Comparison of ENCODE assay signal across 16 cellular contexts in the genomic region with DNA sequence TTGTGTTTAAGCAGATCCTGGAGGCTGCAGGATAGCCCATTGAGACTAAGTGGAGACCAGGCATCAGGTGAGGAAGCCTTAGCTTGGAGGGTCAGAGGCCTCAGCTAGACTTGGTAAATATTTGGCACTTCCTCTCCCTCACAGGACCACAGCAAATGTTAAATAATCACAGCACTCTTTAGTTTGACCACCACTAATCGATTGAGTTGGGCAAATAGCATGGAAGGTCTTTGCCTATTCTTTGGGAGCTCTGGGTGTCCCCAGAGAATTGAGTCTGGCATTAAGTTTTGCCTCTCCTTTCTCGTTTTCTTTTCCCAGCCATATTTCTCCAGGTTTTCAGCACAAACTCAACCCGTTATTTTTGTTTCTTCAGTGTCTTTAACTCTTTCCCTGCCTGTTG.
DNase-seq lines count a peak whose midpoint lies in the region; ATAC-seq and TF ChIP-seq lines count a peak whose summit lies in the region.
"Had no signal": no experiment of that assay in that cellular context is flagged by ENCODE, and none has a peak within 500 bp of the region (broad histone marks: within the 10 kb centered on the region; RNA-seq: fewer than 3 reads in every experiment).

No MANE protein-coding gene starts in this region.

- ATAC-seq in left cardiac atrium (no peak), HG02884 (IDR thresholded peaks at IDR 0.05; ENCODE audit: unreplicated experiment) (no peak)

- POLR2A ChIA-PET in activated CD4-positive, alpha-beta memory T cell treated with anti-CD3 and anti-CD28 coated beads for 36 hours (lab: Charles Lee), result no interaction called here
- POLR2A ChIA-PET in activated CD4-positive, alpha-beta memory T cell treated with anti-CD3 and anti-CD28 coated beads, Interleukin-2, amount 10 ng/mL, durations not matched to agents 7 days and 5 days (lab: Charles Lee), result no interaction called here

- peak overlapping the region; percentile 47 for H3K27ac Mint-ChIP-seq in activated CD4-positive, alpha-beta memory T cell treated with anti-CD3 and anti-CD28 coated beads for 36 hours
- H3K27ac Mint-ChIP-seq in activated CD4-positive, alpha-beta memory T cell treated with anti-CD3 and anti-CD28 coated beads, Interleukin-2, amount 10 ng/mL, durations not matched to agents 7 days and 5 days, result no peak overlapping the region
- peak overlapping the region; percentile 74 for H3K27ac Mint-ChIP-seq in dendritic cell treated with granulocyte-macrophage colony-stimulating factor and Interleukin-4, amounts not matched to agents 40 ng/mL and 50 ng/mL, for 4 days
- H3K27ac Mint-ChIP-seq in progenitor cell of endocrine pancreas, result peak overlapping the region; percentile 4

- no peak overlapping the region for H3K4me3 Mint-ChIP-seq in activated CD4-positive, alpha-beta memory T cell treated with anti-CD3 and anti-CD28 coated beads for 36 hours
- no peak overlapping the region for H3K4me3 Mint-ChIP-seq in activated CD4-positive, alpha-beta memory T cell treated with anti-CD3 and anti-CD28 coated beads, Interleukin-2, amount 10 ng/mL, durations not matched to agents 7 days and 5 days
- H3K4me3 Mint-ChIP-seq in dendritic cell treated with granulocyte-macrophage colony-stimulating factor and Interleukin-4, amounts not matched to agents 40 ng/mL and 50 ng/mL, for 4 days, result peak overlapping the region; percentile 15
- H3K4me3 Mint-ChIP-seq in progenitor cell of endocrine pancreas (ENCODE audit: low read depth), result no peak overlapping the region

- CTCF ChIA-PET in activated CD4-positive, alpha-beta memory T cell treated with anti-CD3 and anti-CD28 coated beads for 36 hours (lab: Charles Lee), result no interaction called here
- CTCF ChIA-PET in activated CD4-positive, alpha-beta memory T cell treated with anti-CD3 and anti-CD28 coated beads, Interleukin-2, amount 10 ng/mL, durations not matched to agents 7 days and 5 days (lab: Charles Lee), result no interaction called here

- no peak for TF ChIP-seq CTCF in progenitor cell of endocrine pancreas (IDR thresholded peaks at IDR 0.05; ENCODE audit: unreplicated experiment)

- no peak for DNase-seq in activated CD4-positive, alpha-beta memory T cell treated with anti-CD3 and anti-CD28 coated beads for 36 hours
- no peak for DNase-seq in activated CD4-positive, alpha-beta memory T cell treated with anti-CD3 and anti-CD28 coated beads, Interleukin-2, amount 10 ng/mL, durations not matched to agents 7 days and 5 days
- DNase-seq in progenitor cell of endocrine pancreas (ENCODE audit: low spot score, unreplicated experiment) (no peak), left cardiac atrium (no peak), NCI-H69 (lab: John Stamatoyannopoulos, UW) (no peak)
- no peak for DNase-seq in stimulated activated CD4-positive, alpha-beta T cell treated with anti-CD3 and anti-CD28 coated beads, Interleukin-2, amount 100 ng/mL, for 24 hours
- DNase-seq: C1 segment of cervical spinal cord, DMS153, Karpas-422, NCI-H1105 treated with DMSO at 0.1 percent for 48 hours, NCI-H187, NCI-H446, NCI-H748 treated with DMSO at 0.1 percent for 48 hours, Right ventricle myocardium superior had no signal

- peaks cover 25% of the 10 kb centered on the region for H3K36me3 Mint-ChIP-seq in activated CD4-positive, alpha-beta memory T cell treated with anti-CD3 and anti-CD28 coated beads for 36 hours
- H3K36me3 Mint-ChIP-seq in activated CD4-positive, alpha-beta memory T cell treated with anti-CD3 and anti-CD28 coated beads, Interleukin-2, amount 10 ng/mL, durations not matched to agents 7 days and 5 days (ENCODE audit: low read depth), result peaks cover 14% of the 10 kb centered on the region
- H3K36me3 Mint-ChIP-seq in dendritic cell treated with granulocyte-macrophage colony-stimulating factor and Interleukin-4, amounts not matched to agents 40 ng/mL and 50 ng/mL, for 4 days (ENCODE audit: low read depth), result peaks cover 99% of the 10 kb centered on the region
- peaks cover 14% of the 10 kb centered on the region for H3K36me3 Mint-ChIP-seq in progenitor cell of endocrine pancreas (ENCODE audit: insufficient read depth)

- intact Hi-C loops in activated CD4-positive, alpha-beta memory T cell treated with anti-CD3 and anti-CD28 coated beads for 36 hours (cut with micrococcal nuclease), result no loop called here
- intact Hi-C loops in dendritic cell treated with granulocyte-macrophage colony-stimulating factor and Interleukin-4, amounts not matched to agents 40 ng/mL and 50 ng/mL, for 4 days (cut with micrococcal nuclease), result no loop called here
- intact Hi-C loops in left cardiac atrium (cut with DNase I), result loop anchor here in 1 of 2 donors (10.0 kb wide), 1 partner anchor 304 kb away; no protein-coding TSS in a partner anchor

- peaks cover 72% of the 10 kb centered on the region for H3K4me1 Mint-ChIP-seq in activated CD4-positive, alpha-beta memory T cell treated with anti-CD3 and anti-CD28 coated beads for 36 hours (ENCODE audit: low read depth)
- peaks cover 4% of the 10 kb centered on the region for H3K4me1 Mint-ChIP-seq in activated CD4-positive, alpha-beta memory T cell treated with anti-CD3 and anti-CD28 coated beads, Interleukin-2, amount 10 ng/mL, durations not matched to agents 7 days and 5 days
- peaks cover 100% of the 10 kb centered on the region for H3K4me1 Mint-ChIP-seq in dendritic cell treated with granulocyte-macrophage colony-stimulating factor and Interleukin-4, amounts not matched to agents 40 ng/mL and 50 ng/mL, for 4 days (ENCODE audit: low read depth)
- peaks cover 64% of the 10 kb centered on the region for H3K4me1 Mint-ChIP-seq in progenitor cell of endocrine pancreas (ENCODE audit: low read depth)

- H3K27me3 Mint-ChIP-seq in activated CD4-positive, alpha-beta memory T cell treated with anti-CD3 and anti-CD28 coated beads for 36 hours, result no peaks in the 10 kb centered on the region
- H3K27me3 Mint-ChIP-seq in activated CD4-positive, alpha-beta memory T cell treated with anti-CD3 and anti-CD28 coated beads, Interleukin-2, amount 10 ng/mL, durations not matched to agents 7 days and 5 days, result no peaks in the 10 kb centered on the region
- H3K27me3 Mint-ChIP-seq in dendritic cell treated with granulocyte-macrophage colony-stimulating factor and Interleukin-4, amounts not matched to agents 40 ng/mL and 50 ng/mL, for 4 days, result no peaks in the 10 kb centered on the region
- H3K27me3 Mint-ChIP-seq in progenitor cell of endocrine pancreas, result no peaks in the 10 kb centered on the region

- no peaks in the 10 kb centered on the region for H3K9me3 Mint-ChIP-seq in activated CD4-positive, alpha-beta memory T cell treated with anti-CD3 and anti-CD28 coated beads for 36 hours
- H3K9me3 Mint-ChIP-seq in activated CD4-positive, alpha-beta memory T cell treated with anti-CD3 and anti-CD28 coated beads, Interleukin-2, amount 10 ng/mL, durations not matched to agents 7 days and 5 days, result no peaks in the 10 kb centered on the region
- no peaks in the 10 kb centered on the region for H3K9me3 Mint-ChIP-seq in dendritic cell treated with granulocyte-macrophage colony-stimulating factor and Interleukin-4, amounts not matched to agents 40 ng/mL and 50 ng/mL, for 4 days
- H3K9me3 Mint-ChIP-seq in progenitor cell of endocrine pancreas (ENCODE audit: low read depth), result peaks cover 3% of the 10 kb centered on the region
